Comparison of ENCODE assay signal across 18 cellular contexts in genomic region chr10:75773813-75774547, GRCh38.
DNase-seq lines count a peak whose midpoint lies in the region; ATAC-seq, FAIRE-seq and TF ChIP-seq lines count a peak whose summit lies in the region.
"Had no signal": no experiment of that assay in that cellular context is flagged by ENCODE, and none has a peak within 500 bp of the region (broad histone marks: within the 10 kb centered on the region; RNA-seq: fewer than 3 reads in every experiment).

No MANE protein-coding gene starts in this region.

- peak overlapping the region in 2 of 4 donors; percentile 6 to 25 for H3K4me3 Mint-ChIP-seq in CD4-positive, CD25-positive, alpha-beta regulatory T cell
- no peak overlapping the region for H3K4me3 Mint-ChIP-seq in nephron

- H3K4me3 ChIP-seq in CD4-positive, CD25-positive, alpha-beta regulatory T cell (ENCODE audit: low read depth, low read length): no peak overlapping the region
- no peak overlapping the region for H3K4me3 ChIP-seq in adrenal gland

- intact Hi-C loops in adrenal gland (cut with DNase I): no loop called here

- peak overlapping the region; percentile 28 to 76 (median 38) for H3K27ac Mint-ChIP-seq in CD4-positive, CD25-positive, alpha-beta regulatory T cell
- peak overlapping the region in 2 of 3 experiments; percentile 18 to 60 for H3K27ac Mint-ChIP-seq in nephron

- no peaks in the 10 kb centered on the region for H3K36me3 ChIP-seq in CD4-positive, CD25-positive, alpha-beta regulatory T cell (ENCODE audit: control insufficient read depth, insufficient read depth, low read length)
- H3K36me3 ChIP-seq in adrenal gland (replicated peaks in 1 of 2): no peaks in the 10 kb centered on the region

- FAIRE-seq in RCC 7860 (lab: Jason Lieb, UNC): peak; percentile 48
- FAIRE-seq: kidney had no signal

- no peaks in the 10 kb centered on the region for H3K4me1 ChIP-seq in CD4-positive, CD25-positive, alpha-beta regulatory T cell (ENCODE audit: control insufficient read depth, insufficient read depth, low read length, poor library complexity, severe bottlenecking)
- peaks cover 12 to 14% of the 10 kb centered on the region in 2 donors for H3K4me1 ChIP-seq in adrenal gland (replicated peaks in 1 of 2)

- H3K36me3 Mint-ChIP-seq in CD4-positive, CD25-positive, alpha-beta regulatory T cell: peaks cover 3% of the 10 kb centered on the region
- no peaks in the 10 kb centered on the region for H3K36me3 Mint-ChIP-seq in nephron (ENCODE audit: low read depth)
- H3K36me3 Mint-ChIP-seq: naive thymus-derived CD8-positive, alpha-beta T cell had no signal

- no peak for ATAC-seq in CD4-positive, CD25-positive, alpha-beta regulatory T cell (ENCODE audit: low read depth in 2 of 2)
- ATAC-seq: naive thymus-derived CD8-positive, alpha-beta T cell had no signal

- no peaks in the 10 kb centered on the region for H3K27me3 ChIP-seq in CD4-positive, CD25-positive, alpha-beta regulatory T cell (ENCODE audit: control insufficient read depth, insufficient read depth, low read length)
- no peaks in the 10 kb centered on the region for H3K27me3 ChIP-seq in adrenal gland

- no peaks in the 10 kb centered on the region for H3K9me3 Mint-ChIP-seq in CD4-positive, CD25-positive, alpha-beta regulatory T cell
- H3K9me3 Mint-ChIP-seq in nephron: no peaks in the 10 kb centered on the region
- H3K9me3 Mint-ChIP-seq: naive thymus-derived CD8-positive, alpha-beta T cell had no signal

- no peak overlapping the region for H3K27ac ChIP-seq in CD4-positive, CD25-positive, alpha-beta regulatory T cell (ENCODE audit: insufficient read depth, low read length, poor library complexity, severe bottlenecking)
- H3K27ac ChIP-seq in epithelial cell of prostate: peak overlapping the region; percentile 16
- peak overlapping the region in 1 of 5 donors; percentile 63 for H3K27ac ChIP-seq in adrenal gland

- DNase-seq in CD4-positive, CD25-positive, alpha-beta regulatory T cell: no peak
- no peak for DNase-seq in RCC 7860 (ENCODE audit: low spot score)
- DNase-seq in epithelial cell of prostate (ENCODE audit: low read depth, low spot score): no peak
- DNase-seq in adrenal gland: no peak
- no peak for DNase-seq in NCI-H526 treated with DMSO at 0.1 percent for 48 hours (lab: John Stamatoyannopoulos, UW)
- no peak for DNase-seq in NCI-H146 treated with DMSO at 0.1 percent for 48 hours (lab: John Stamatoyannopoulos, UW; ENCODE audit: unreplicated experiment)
- no peak for DNase-seq in GDM1 (lab: John Stamatoyannopoulos, UW)
- DNase-seq: activated effector memory CD4-positive, alpha-beta T cell treated with Interleukin-2 at 50 U/mL for 16 hours; central memory CD4-positive, alpha-beta T cell; DND-41; effector CD8-positive, alpha-beta T cell; hypothalamus; kidney; mesendoderm; naive thymus-derived CD8-positive, alpha-beta T cell; NCI-H2081; NCI-H510A treated with DMSO at 0.1 percent for 48 hours had no signal

- WGBS in adrenal gland, 4 donors: 62 to 69% (median 66%) methylated on average over 2 of the region's 2 CpGs

- no peak for TF ChIP-seq POLR2A in adrenal gland (IDR thresholded peaks at IDR 0.05)

- H3K4me1 Mint-ChIP-seq in CD4-positive, CD25-positive, alpha-beta regulatory T cell: peaks cover 0 to 26% (median 18%) of the 10 kb centered on the region in 4 donors
- peaks cover 32% of the 10 kb centered on the region for H3K4me1 Mint-ChIP-seq in nephron

- H3K27me3 Mint-ChIP-seq in CD4-positive, CD25-positive, alpha-beta regulatory T cell: peaks cover 4% of the 10 kb centered on the region
- H3K27me3 Mint-ChIP-seq in nephron (ENCODE audit: low read depth): peaks cover 22% of the 10 kb centered on the region

- H3K9me3 ChIP-seq in CD4-positive, CD25-positive, alpha-beta regulatory T cell (ENCODE audit: control insufficient read depth in 2 of 2, low read length in 2 of 2): no peaks in the 10 kb centered on the region
- no peaks in the 10 kb centered on the region for H3K9me3 ChIP-seq in adrenal gland (replicated peaks in 1 of 3)

- no peak for TF ChIP-seq CTCF in nephron (IDR thresholded peaks at IDR 0.05; ENCODE audit: unreplicated experiment in 3 of 3)
- no peak for TF ChIP-seq CTCF in adrenal gland (IDR thresholded peaks at IDR 0.05)
